1 cellular context compared by ENCODE assay signal in genomic region chr6:37456816-37457560, GRCh38.
TF ChIP-seq lines count a peak whose summit lies in the region.

No MANE protein-coding gene starts in this region.

TF ChIP-seq in SK-N-SH, 30 proteins besides CTCF, POLR2A, EP300 and RAD21 (continued from another document):
- TF ChIP-seq SMC3 (IDR thresholded peaks at IDR 0.05; ENCODE audit: low read depth, low read length) (no peak), USF1 (IDR thresholded peaks at IDR 0.05; ENCODE audit: borderline replicate concordance, low read depth) (no peak), NRF1 (IDR thresholded peaks at IDR 0.05; ENCODE audit: low read depth, low read length) (no peak), ZBTB33 (IDR thresholded peaks at IDR 0.05; ENCODE audit: borderline replicate concordance, low read depth) (no peak), MXI1 (IDR thresholded peaks at IDR 0.05; ENCODE audit: low read depth, low read length) (no peak), NFIC (IDR thresholded peaks at IDR 0.05; ENCODE audit: borderline replicate concordance) (peak; percentile 65), PBX3 (IDR thresholded peaks at IDR 0.05) (peak; percentile 29; the same call in 1 of the 2 replicates), RFX5 (IDR thresholded peaks at IDR 0.05; ENCODE audit: low read length) (no peak), CHD2 (IDR thresholded peaks at IDR 0.05; ENCODE audit: low read length, partially characterized antibody) (no peak), TEAD4 (IDR thresholded peaks at IDR 0.05; ENCODE audit: borderline replicate concordance, insufficient read depth) (no peak), EZH2phosphoT487 (IDR thresholded peaks at IDR 0.05; ENCODE audit: borderline replicate concordance, low read depth) (no peak), POLR2AphosphoS5 (IDR thresholded peaks at IDR 0.05; ENCODE audit: low read depth, low read length) (no peak), TAF1 (IDR thresholded peaks at IDR 0.05; ENCODE audit: borderline replicate concordance, low read depth, low read length) (no peak)
- TF ChIP-seq, protein P1, sequence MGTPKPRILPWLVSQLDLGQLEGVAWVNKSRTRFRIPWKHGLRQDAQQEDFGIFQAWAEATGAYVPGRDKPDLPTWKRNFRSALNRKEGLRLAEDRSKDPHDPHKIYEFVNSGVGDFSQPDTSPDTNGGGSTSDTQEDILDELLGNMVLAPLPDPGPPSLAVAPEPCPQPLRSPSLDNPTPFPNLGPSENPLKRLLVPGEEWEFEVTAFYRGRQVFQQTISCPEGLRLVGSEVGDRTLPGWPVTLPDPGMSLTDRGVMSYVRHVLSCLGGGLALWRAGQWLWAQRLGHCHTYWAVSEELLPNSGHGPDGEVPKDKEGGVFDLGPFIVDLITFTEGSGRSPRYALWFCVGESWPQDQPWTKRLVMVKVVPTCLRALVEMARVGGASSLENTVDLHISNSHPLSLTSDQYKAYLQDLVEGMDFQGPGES (IDR thresholded peaks at IDR 0.05; ENCODE audit: low read depth, low read length) = no peak
- TF ChIP-seq, protein P2, sequence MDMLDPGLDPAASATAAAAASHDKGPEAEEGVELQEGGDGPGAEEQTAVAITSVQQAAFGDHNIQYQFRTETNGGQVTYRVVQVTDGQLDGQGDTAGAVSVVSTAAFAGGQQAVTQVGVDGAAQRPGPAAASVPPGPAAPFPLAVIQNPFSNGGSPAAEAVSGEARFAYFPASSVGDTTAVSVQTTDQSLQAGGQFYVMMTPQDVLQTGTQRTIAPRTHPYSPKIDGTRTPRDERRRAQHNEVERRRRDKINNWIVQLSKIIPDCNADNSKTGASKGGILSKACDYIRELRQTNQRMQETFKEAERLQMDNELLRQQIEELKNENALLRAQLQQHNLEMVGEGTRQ (IDR thresholded peaks at IDR 0.05; ENCODE audit: borderline replicate concordance, low read depth, low read length) = no peak
